In the genomic region with DNA sequence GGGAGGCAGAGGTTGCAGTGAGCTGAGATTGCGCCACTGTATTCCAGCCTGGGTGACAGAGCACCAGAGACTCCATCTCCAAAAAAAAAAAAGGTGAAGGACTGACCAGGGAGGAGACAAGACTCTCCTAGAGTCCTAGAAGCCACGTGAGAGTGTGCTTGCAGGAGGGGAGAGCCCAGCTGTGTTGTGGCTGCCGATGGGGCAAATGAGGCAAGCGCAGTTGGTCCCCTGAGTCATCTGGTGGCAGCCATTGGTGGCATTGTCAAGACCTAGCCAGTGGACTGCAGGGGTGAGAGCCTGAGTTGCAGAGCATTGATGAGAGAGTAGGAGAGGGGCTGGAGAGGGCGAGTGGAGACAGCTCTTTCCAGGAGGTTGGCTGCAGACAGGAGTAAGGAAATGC, we compare ENCODE assay signal across 17 cellular contexts.
DNase-seq lines count a peak whose midpoint lies in the region; ATAC-seq and TF ChIP-seq lines count a peak whose summit lies in the region.
"Had no signal": no experiment of that assay in that cellular context is flagged by ENCODE, and none has a peak within 500 bp of the region (broad histone marks: within the 10 kb centered on the region; RNA-seq: fewer than 3 reads in every experiment).

No MANE protein-coding gene starts in this region.

- H3K9me3 Mint-ChIP-seq in stimulated activated naive B cell treated with anti-CD40 and anti-IgM and Interleukin-4, amounts not matched to agents 10 μg/mL and 1 μg/mL and 100 μg/mL, for 72 hours: no peaks in the 10 kb centered on the region
- H3K9me3 Mint-ChIP-seq: CD8-positive, alpha-beta T cell; GM23338; HFFc6 had no signal

- H3K9me3 ChIP-seq in MM.1S (replicated peaks; ENCODE audit: insufficient read depth, low read length) (no peaks in the 10 kb centered on the region), OCI-LY7 (ENCODE audit: low read length) (no peaks in the 10 kb centered on the region), WERI-Rb-1 (ENCODE audit: severe bottlenecking) (no peaks in the 10 kb centered on the region)
- H3K9me3 ChIP-seq: BLaER1 treated with 17β-estradiol and CSF1 and Interleukin-3, amounts not matched to agents 10 nM and 100 nM had no signal

- no peak overlapping the region for H3K4me3 ChIP-seq in MM.1S (ENCODE audit: low read length)
- no peak overlapping the region for H3K4me3 ChIP-seq in OCI-LY7 (ENCODE audit: low read depth, low read length, poor library complexity, severe bottlenecking)
- no peak overlapping the region for H3K4me3 ChIP-seq in WERI-Rb-1 (ENCODE audit: low read depth, low read length)
- H3K4me3 ChIP-seq: BLaER1 treated with 17β-estradiol and CSF1 and Interleukin-3, amounts not matched to agents 10 nM and 100 nM; GM23338 had no signal

- H3K9ac ChIP-seq in MM.1S (ENCODE audit: low read length): no peak overlapping the region
- H3K9ac ChIP-seq: BLaER1 treated with 17β-estradiol and CSF1 and Interleukin-3, amounts not matched to agents 10 nM and 100 nM had no signal

- H3K36me3 ChIP-seq in MM.1S (replicated peaks; ENCODE audit: insufficient read depth, low read length): no peaks in the 10 kb centered on the region
- no peaks in the 10 kb centered on the region for H3K36me3 ChIP-seq in OCI-LY7 (ENCODE audit: insufficient read depth, low read length)
- H3K36me3 ChIP-seq in WERI-Rb-1: no peaks in the 10 kb centered on the region

- H3K4me1 ChIP-seq in MM.1S (ENCODE audit: low read length) (peaks cover 24% of the 10 kb centered on the region), OCI-LY7 (ENCODE audit: insufficient read depth, low read length, poor library complexity, severe bottlenecking) (peaks cover 98% of the 10 kb centered on the region)

- H3K4me2 ChIP-seq in MM.1S (ENCODE audit: low read depth, low read length): no peak overlapping the region
- H3K4me2 ChIP-seq in OCI-LY7 (ENCODE audit: low read length): peak overlapping the region; percentile 70; the same call in 1 of the 2 replicates
- H3K4me2 ChIP-seq: GM23338 had no signal

- TF ChIP-seq CTCF in MM.1S (IDR thresholded peaks at IDR 0.05; ENCODE audit: low read length): no peak
- TF ChIP-seq CTCF in OCI-LY7 (conservative IDR thresholded peaks at IDR 0.05; ENCODE audit: low read length): no peak
- no peak for TF ChIP-seq CTCF in WERI-Rb-1 (IDR thresholded peaks at IDR 0.05; ENCODE audit: low read depth, low read length)

- no peak for DNase-seq in MM.1S
- no peak for DNase-seq in OCI-LY7 (ENCODE audit: low spot score)
- peak; percentile 82 for DNase-seq in myocyte (ENCODE audit: low read depth)
- no peak for DNase-seq in stimulated activated naive B cell treated with anti-CD40 and anti-IgM and Interleukin-4, amounts not matched to agents 10 μg/mL and 1 μg/mL and 100 μg/mL, for 72 hours
- no peak for DNase-seq in activated CD4-positive, CD25-positive, alpha-beta regulatory T cell treated with anti-CD3 and anti-CD28 coated beads, Interleukin-2, amount 50 U/mL, for 72 hours
- DNase-seq in WERI-Rb-1: no peak
- no peak for DNase-seq in stimulated activated CD4-positive, alpha-beta T cell treated with anti-CD3 and anti-CD28 coated beads, Interleukin-2, amount 100 ng/mL, for 48 hours
- DNase-seq: Calu3; CD8-positive, alpha-beta T cell; DND-41; H7; HFFc6; IMR-90 had no signal

- ATAC-seq in stimulated activated naive B cell treated with anti-CD40 and anti-IgM and Interleukin-4, amounts not matched to agents 10 μg/mL and 1 μg/mL and 100 μg/mL, for 72 hours (replicated peaks): no peak
- ATAC-seq: CD8-positive, alpha-beta T cell; GM23338; HCT116 had no signal

- H3K27me3 ChIP-seq in MM.1S (replicated peaks; ENCODE audit: insufficient read depth, low read length) (no peaks in the 10 kb centered on the region), WERI-Rb-1 (ENCODE audit: insufficient read depth, low read depth, severe bottlenecking) (no peaks in the 10 kb centered on the region)
- H3K27me3 ChIP-seq: BLaER1 treated with 17β-estradiol and CSF1 and Interleukin-3, amounts not matched to agents 10 nM and 100 nM had no signal

- POLR2A ChIA-PET in OCI-LY7 (lab: Charles Lee): interaction anchor here (1.0 to 1.3 kb wide), 5 partner anchors 10 to 290 kb away, joined by 3 to 4 read pairs (median 3); a partner anchor contains a TSS

- BruUV-seq in OCI-LY7 (replicated peaks; lab: Mats Ljungman, UMichigan): no TSS peak

- H3K27me3 Mint-ChIP-seq in stimulated activated naive B cell treated with anti-CD40 and anti-IgM and Interleukin-4, amounts not matched to agents 10 μg/mL and 1 μg/mL and 100 μg/mL, for 72 hours: no peaks in the 10 kb centered on the region
- H3K27me3 Mint-ChIP-seq: B cell had no signal

- peaks cover 60% of the 10 kb centered on the region for H3K79me2 ChIP-seq in MM.1S (ENCODE audit: low read length)
- H3K79me2 ChIP-seq in OCI-LY7 (ENCODE audit: insufficient read depth, low read depth, low read length): peaks cover 10% of the 10 kb centered on the region; the same call in 1 of the 2 replicates

- H4K20me1 ChIP-seq in MM.1S (ENCODE audit: insufficient read depth, low read length) (no peaks in the 10 kb centered on the region), OCI-LY7 (ENCODE audit: insufficient read depth, low read length) (no peaks in the 10 kb centered on the region)

- peak overlapping the region; percentile 74 for H3K27ac Mint-ChIP-seq in stimulated activated naive B cell treated with anti-CD40 and anti-IgM and Interleukin-4, amounts not matched to agents 10 μg/mL and 1 μg/mL and 100 μg/mL, for 72 hours
- H3K27ac Mint-ChIP-seq: B cell; CD8-positive, alpha-beta T cell; GM23338; HFFc6 had no signal

- peaks cover 27 to 41% of the 10 kb centered on the region in 2 donors for H3K4me1 Mint-ChIP-seq in stimulated activated naive B cell treated with anti-CD40 and anti-IgM and Interleukin-4, amounts not matched to agents 10 μg/mL and 1 μg/mL and 100 μg/mL, for 72 hours

- H3K9me2 ChIP-seq in MM.1S (replicated peaks; ENCODE audit: insufficient read depth, low read length): no peaks in the 10 kb centered on the region
- no peaks in the 10 kb centered on the region for H3K9me2 ChIP-seq in OCI-LY7 (ENCODE audit: insufficient read depth, low read length)

- no peak overlapping the region for H2AFZ ChIP-seq in MM.1S (ENCODE audit: low read length)
- no peak overlapping the region for H2AFZ ChIP-seq in OCI-LY7 (ENCODE audit: low read length)
- H2AFZ ChIP-seq: GM23338 had no signal

- intact Hi-C loops in OCI-LY7 (cut with micrococcal nuclease; ENCODE audit: unreplicated experiment): no loop called here

- CTCF ChIA-PET in OCI-LY7 (lab: Charles Lee; ENCODE audit: unreplicated experiment): no interaction called here

- H3F3A ChIP-seq in MM.1S (ENCODE audit: insufficient read depth, low read length): peaks cover 8% of the 10 kb centered on the region; the same call in 1 of the 2 replicates

- no peak overlapping the region for H3K4me3 Mint-ChIP-seq in stimulated activated naive B cell treated with anti-CD40 and anti-IgM and Interleukin-4, amounts not matched to agents 10 μg/mL and 1 μg/mL and 100 μg/mL, for 72 hours
- H3K4me3 Mint-ChIP-seq: B cell; CD8-positive, alpha-beta T cell; GM23338; HFFc6 had no signal

- peak overlapping the region; percentile 83; the same call in 1 of the 2 replicates for H3K27ac ChIP-seq in MM.1S (ENCODE audit: low read length)
- peak overlapping the region; percentile 97 for H3K27ac ChIP-seq in OCI-LY7 (ENCODE audit: low read depth, low read length, poor library complexity, severe bottlenecking)
- H3K27ac ChIP-seq in WERI-Rb-1: no peak overlapping the region
- H3K27ac ChIP-seq: BLaER1 treated with 17β-estradiol and CSF1 and Interleukin-3, amounts not matched to agents 10 nM and 100 nM had no signal

- peaks cover 24 to 50% of the 10 kb centered on the region in 2 donors for H3K36me3 Mint-ChIP-seq in stimulated activated naive B cell treated with anti-CD40 and anti-IgM and Interleukin-4, amounts not matched to agents 10 μg/mL and 1 μg/mL and 100 μg/mL, for 72 hours
